In genomic region chr9:128885376-128885775, GRCh38 we compare ENCODE assay signal across 2 cellular contexts.
TF ChIP-seq lines count a peak whose summit lies in the region.

No MANE protein-coding gene starts in this region.

TF ChIP-seq in GM23338, 12 proteins besides CTCF, POLR2A, EP300 and RAD21 (continued from another document):
- TF ChIP-seq ZNF462 (CRISPR knock-in tag; IDR thresholded peaks at IDR 0.05) (no peak), ZNF114 (CRISPR knock-in tag; IDR thresholded peaks at IDR 0.05) (no peak), NANOG (IDR thresholded peaks at IDR 0.05; ENCODE audit: borderline replicate concordance) (no peak), ZNF331 (CRISPR knock-in tag; IDR thresholded peaks at IDR 0.05; ENCODE audit: low read depth) (no peak)

TF ChIP-seq in WTC11, 78 proteins besides CTCF, POLR2A, EP300 and RAD21 (continued from another document):
- TF ChIP-seq ZNF512 (CRISPR knock-in tag; IDR thresholded peaks at IDR 0.05; ENCODE audit: borderline replicate concordance) (no peak), JAZF1 (CRISPR knock-in tag; IDR thresholded peaks at IDR 0.05) (no peak), ELF4 (CRISPR knock-in tag; IDR thresholded peaks at IDR 0.05; ENCODE audit: low read depth) (no peak), CDX4 (CRISPR knock-in tag; IDR thresholded peaks at IDR 0.05; ENCODE audit: borderline replicate concordance) (no peak), IRF2 (CRISPR knock-in tag; IDR thresholded peaks at IDR 0.05; ENCODE audit: borderline replicate concordance, low read depth) (no peak), ZSCAN18 (CRISPR knock-in tag; IDR thresholded peaks at IDR 0.05) (no peak), GRHL2 (CRISPR knock-in tag; IDR thresholded peaks at IDR 0.05; ENCODE audit: insufficient replicate concordance, severe bottlenecking) (no peak), JUN (CRISPR knock-in tag; IDR thresholded peaks at IDR 0.05) (no peak), NFE2L1 (CRISPR knock-in tag; IDR thresholded peaks at IDR 0.05) (no peak), SOX15 (CRISPR knock-in tag; IDR thresholded peaks at IDR 0.05) (no peak), OVOL2 (CRISPR knock-in tag; IDR thresholded peaks at IDR 0.05; ENCODE audit: borderline replicate concordance) (no peak), RELA (CRISPR knock-in tag; IDR thresholded peaks at IDR 0.05; ENCODE audit: borderline replicate concordance) (no peak), ZNF671 (CRISPR knock-in tag; IDR thresholded peaks at IDR 0.05) (no peak), IRF1 (CRISPR knock-in tag; IDR thresholded peaks at IDR 0.05) (no peak), ZNF281 (CRISPR knock-in tag; IDR thresholded peaks at IDR 0.05) (no peak), PREB (CRISPR knock-in tag; IDR thresholded peaks at IDR 0.05; ENCODE audit: borderline replicate concordance) (no peak), MLX (CRISPR knock-in tag; IDR thresholded peaks at IDR 0.05) (no peak), TEAD1 (CRISPR knock-in tag; IDR thresholded peaks at IDR 0.05) (no peak)
